In genomic region chr6:19028201-19028600, GRCh38 we compare ENCODE assay signal across 28 cellular contexts.
"Had no signal": no experiment of that assay in that cellular context is flagged by ENCODE, and none has a peak within 500 bp of the region (broad histone marks: within the 10 kb centered on the region; RNA-seq: fewer than 3 reads in every experiment).

No MANE protein-coding gene starts in this region.

- H3K36me3 Mint-ChIP-seq: activated naive CD4-positive, alpha-beta T cell treated with anti-CD3 and anti-CD28 coated beads, Interleukin-2, amount 50 U/mL, for 24 hours; activated naive CD8-positive, alpha-beta T cell treated with anti-CD3 and anti-CD28 coated beads, Interleukin-2, amount 10 ng/mL, durations not matched to agents 7 days and 5 days had no signal

- H3K4me3 Mint-ChIP-seq: activated CD4-positive, alpha-beta T cell treated with anti-CD3 and anti-CD28 coated beads, Interleukin-2, amount 10 ng/mL, durations not matched to agents 24 days and 14 days; activated CD8-positive, alpha-beta T cell treated with anti-CD3 and anti-CD28 coated beads for 36 hours; activated naive CD4-positive, alpha-beta T cell treated with anti-CD3 and anti-CD28 coated beads, Interleukin-2, amount 50 U/mL, for 24 hours; activated naive CD8-positive, alpha-beta T cell treated with anti-CD3 and anti-CD28 coated beads, Interleukin-2, amount 10 ng/mL, durations not matched to agents 7 days and 5 days; activated T-cell treated with anti-CD3 and anti-CD28 coated beads, Interleukin-2, amount 50 U/mL, for 72 hours; activated T-helper 17 cell treated with anti-CD3 and anti-CD28 coated beads, Interleukin-2, amount 50 U/mL, for 72 hours had no signal

- H3K4me3 ChIP-seq: ascending aorta, K562, MG63 had no signal

- H3K9me3 Mint-ChIP-seq: activated CD4-positive, alpha-beta T cell treated with anti-CD3 and anti-CD28 coated beads, Interleukin-2, amount 10 ng/mL, durations not matched to agents 24 days and 14 days; activated naive CD4-positive, alpha-beta T cell treated with anti-CD3 and anti-CD28 coated beads, Interleukin-2, amount 50 U/mL, for 24 hours had no signal

- FAIRE-seq: K562 had no signal

- DNase-seq: activated CD4-positive, alpha-beta T cell treated with anti-CD3 and anti-CD28 coated beads, Interleukin-2, amount 10 ng/mL, durations not matched to agents 24 days and 14 days; activated CD4-positive, alpha-beta T cell treated with anti-CD3 and anti-CD28 coated beads, Interleukin-2, amount 50 U/mL, for 4 hours; activated CD8-positive, alpha-beta T cell treated with anti-CD3 and anti-CD28 coated beads for 36 hours; activated effector memory CD4-positive, alpha-beta T cell treated with anti-CD3 and anti-CD28 coated beads, Interleukin-2, amount 50 U/mL, for 16 hours; activated naive CD4-positive, alpha-beta T cell treated with Interleukin-2 at 50 U/mL for 16 hours; activated naive CD8-positive, alpha-beta T cell treated with anti-CD3 and anti-CD28 coated beads, Interleukin-2, amount 10 ng/mL, durations not matched to agents 7 days and 5 days; activated T-cell treated with anti-CD3 and anti-CD28 coated beads, Interleukin-2, amount 50 U/mL, for 1 hour; activated T-cell treated with anti-CD3 and anti-CD28 coated beads, Interleukin-2, amount 50 U/mL, for 72 hours; amygdala; Karpas-422; MG63; NCI-H1048; NCI-H1105 treated with DMSO at 0.1 percent for 48 hours; NCI-H1436; NCI-H1694; NCI-H1930; NCI-H2081 treated with DMSO at 0.1 percent for 48 hours; NCI-H2171; NCI-H510A; NCI-H526; NCI-H748 treated with DMSO at 0.1 percent for 48 hours; NK-92 treated with Interleukin-12 subunit alpha and Interleukin-12 subunit beta, amount 100 ng/mL, for 24 hours; Right ventricle myocardium superior; T1000 had no signal

- H3K27me3 ChIP-seq: ascending aorta, MG63 had no signal

- H3K27ac ChIP-seq: ascending aorta had no signal

- H3K36me3 ChIP-seq: ascending aorta, MG63 had no signal

- H3K4me1 Mint-ChIP-seq: activated CD4-positive, alpha-beta T cell treated with anti-CD3 and anti-CD28 coated beads, Interleukin-2, amount 10 ng/mL, durations not matched to agents 24 days and 14 days; activated naive CD4-positive, alpha-beta T cell treated with anti-CD3 and anti-CD28 coated beads, Interleukin-2, amount 50 U/mL, for 24 hours; activated naive CD8-positive, alpha-beta T cell treated with anti-CD3 and anti-CD28 coated beads, Interleukin-2, amount 10 ng/mL, durations not matched to agents 7 days and 5 days; activated T-helper 17 cell treated with anti-CD3 and anti-CD28 coated beads, Interleukin-2, amount 50 U/mL, for 72 hours had no signal

- H3K27ac Mint-ChIP-seq: activated CD4-positive, alpha-beta T cell treated with anti-CD3 and anti-CD28 coated beads, Interleukin-2, amount 10 ng/mL, durations not matched to agents 24 days and 14 days; activated CD8-positive, alpha-beta T cell treated with anti-CD3 and anti-CD28 coated beads for 36 hours; activated naive CD4-positive, alpha-beta T cell treated with anti-CD3 and anti-CD28 coated beads, Interleukin-2, amount 50 U/mL, for 24 hours; activated naive CD8-positive, alpha-beta T cell treated with anti-CD3 and anti-CD28 coated beads, Interleukin-2, amount 10 ng/mL, durations not matched to agents 7 days and 5 days; activated T-cell treated with anti-CD3 and anti-CD28 coated beads, Interleukin-2, amount 50 U/mL, for 72 hours; activated T-helper 17 cell treated with anti-CD3 and anti-CD28 coated beads, Interleukin-2, amount 50 U/mL, for 72 hours had no signal

- ATAC-seq: activated CD8-positive, alpha-beta T cell treated with anti-CD3 and anti-CD28 coated beads for 36 hours; activated T-cell treated with anti-CD3 and anti-CD28 coated beads, Interleukin-2, amount 50 U/mL, for 72 hours; activated T-helper 17 cell treated with anti-CD3 and anti-CD28 coated beads, Interleukin-2, amount 50 U/mL, for 72 hours; K562 had no signal

- H3K9me3 ChIP-seq: ascending aorta, MG63 had no signal

- H3K27me3 Mint-ChIP-seq: activated CD4-positive, alpha-beta T cell treated with anti-CD3 and anti-CD28 coated beads, Interleukin-2, amount 10 ng/mL, durations not matched to agents 24 days and 14 days; activated CD8-positive, alpha-beta T cell treated with anti-CD3 and anti-CD28 coated beads for 36 hours; activated naive CD4-positive, alpha-beta T cell treated with anti-CD3 and anti-CD28 coated beads, Interleukin-2, amount 50 U/mL, for 24 hours; activated naive CD8-positive, alpha-beta T cell treated with anti-CD3 and anti-CD28 coated beads, Interleukin-2, amount 10 ng/mL, durations not matched to agents 7 days and 5 days; activated T-helper 17 cell treated with anti-CD3 and anti-CD28 coated beads, Interleukin-2, amount 50 U/mL, for 72 hours had no signal
